Comparison of ENCODE assay signal across 12 cellular contexts in the genomic region with DNA sequence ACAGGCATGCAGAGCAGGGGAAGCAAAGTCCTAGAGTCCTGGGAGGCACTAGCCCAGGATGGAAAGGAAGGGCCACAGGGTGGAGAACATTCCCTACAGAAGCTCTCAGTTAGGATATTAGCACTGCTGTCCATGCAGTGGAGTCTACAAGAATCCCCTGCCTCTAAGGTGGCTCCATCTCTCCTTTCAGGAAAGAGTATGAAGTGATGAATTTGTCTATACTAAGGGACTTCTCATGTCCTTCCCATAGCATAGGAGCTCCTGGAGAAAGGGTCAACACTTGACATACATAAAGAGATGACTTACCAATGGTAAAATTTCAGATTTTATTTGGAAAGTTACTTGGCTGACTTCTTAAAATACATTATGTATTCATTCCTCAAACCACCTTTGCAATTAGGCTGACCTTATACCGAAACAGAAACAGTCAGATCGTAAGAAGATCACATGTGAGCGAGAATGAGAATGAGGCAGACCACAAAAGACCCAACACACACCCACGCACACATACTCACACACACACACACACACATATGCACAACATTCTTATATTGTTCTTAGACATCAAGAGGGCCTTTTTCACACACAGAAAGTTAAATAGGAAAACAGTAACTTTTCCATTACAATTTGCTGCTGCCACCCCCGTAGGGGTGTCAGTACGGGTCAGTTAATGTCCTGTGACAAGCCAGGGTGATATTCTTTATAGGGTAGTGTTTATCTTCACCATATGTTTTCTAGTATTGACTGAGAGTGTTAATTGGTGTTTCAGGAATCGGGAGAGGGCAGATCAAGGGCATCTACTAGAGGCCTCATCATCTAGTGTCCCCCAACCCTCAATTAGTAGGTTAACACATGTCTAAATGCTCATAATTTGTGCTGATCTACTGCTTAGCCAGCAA.
DNase-seq lines count a peak whose midpoint lies in the region; ATAC-seq and TF ChIP-seq lines count a peak whose summit lies in the region.
"Had no signal": no experiment of that assay in that cellular context is flagged by ENCODE, and none has a peak within 500 bp of the region (broad histone marks: within the 10 kb centered on the region; RNA-seq: fewer than 3 reads in every experiment).

No MANE protein-coding gene starts in this region.

- H3K27ac Mint-ChIP-seq in CD14-positive monocyte = no peak overlapping the region
- H3K27ac Mint-ChIP-seq: HFFc6, type B pancreatic cell had no signal

- no peak for TF ChIP-seq CTCF in GM13977 (IDR thresholded peaks at IDR 0.05; ENCODE audit: extremely low read depth, insufficient read depth, missing control alignments)
- TF ChIP-seq CTCF in CD14-positive monocyte (IDR thresholded peaks at IDR 0.05) = no peak

- no peaks in the 10 kb centered on the region for H3K4me1 Mint-ChIP-seq in CD14-positive monocyte

- ATAC-seq in GM19043 (IDR thresholded peaks at IDR 0.05; ENCODE audit: low read depth, unreplicated experiment) = peak; percentile 99
- ATAC-seq in HG02678 (IDR thresholded peaks at IDR 0.05; ENCODE audit: unreplicated experiment) = peak; percentile 99
- peak; percentile 98 for ATAC-seq in HG03521 (IDR thresholded peaks at IDR 0.05; ENCODE audit: unreplicated experiment)

- in situ Hi-C loops in GM13977 (cut with MboI; ENCODE audit: low pct_unique_long_range_greater_than_20kb, low sequenced_read_pairs, unreplicated experiment) = no loop called here

- peaks cover 0 to 5% (median 1%) of the 10 kb centered on the region in 7 donors for H3K9me3 Mint-ChIP-seq in CD14-positive monocyte
- H3K9me3 Mint-ChIP-seq: HFFc6, type B pancreatic cell had no signal

- H3K27me3 Mint-ChIP-seq in CD14-positive monocyte (ENCODE audit: low read depth in 3 of 3) = peaks cover 2 to 6% (median 2%) of the 10 kb centered on the region in 3 donors
- H3K27me3 Mint-ChIP-seq: type B pancreatic cell had no signal

- intact Hi-C loops in CD14-positive monocyte (cut with micrococcal nuclease) = no loop called here

- no peak overlapping the region for H3K4me3 Mint-ChIP-seq in CD14-positive monocyte
- H3K4me3 Mint-ChIP-seq: HFFc6, type B pancreatic cell had no signal

- H3K36me3 Mint-ChIP-seq in CD14-positive monocyte = no peaks in the 10 kb centered on the region
- H3K36me3 Mint-ChIP-seq: type B pancreatic cell had no signal

- peak; percentile 50 for DNase-seq in GM13977 (ENCODE audit: low spot score)
- DNase-seq in CD14-positive monocyte (ENCODE audit: low spot score) = no peak
- DNase-seq in iPS-NIHi11 (ENCODE audit: low spot score) = no peak
- no peak for DNase-seq in ureter (ENCODE audit: low spot score)
- DNase-seq in inferior parietal cortex (ENCODE audit: extremely low spot score) = no peak
- DNase-seq: head of caudate nucleus, HFFc6, SIG-M5 had no signal
